19 cellular contexts compared by ENCODE assay signal in the genomic region with DNA sequence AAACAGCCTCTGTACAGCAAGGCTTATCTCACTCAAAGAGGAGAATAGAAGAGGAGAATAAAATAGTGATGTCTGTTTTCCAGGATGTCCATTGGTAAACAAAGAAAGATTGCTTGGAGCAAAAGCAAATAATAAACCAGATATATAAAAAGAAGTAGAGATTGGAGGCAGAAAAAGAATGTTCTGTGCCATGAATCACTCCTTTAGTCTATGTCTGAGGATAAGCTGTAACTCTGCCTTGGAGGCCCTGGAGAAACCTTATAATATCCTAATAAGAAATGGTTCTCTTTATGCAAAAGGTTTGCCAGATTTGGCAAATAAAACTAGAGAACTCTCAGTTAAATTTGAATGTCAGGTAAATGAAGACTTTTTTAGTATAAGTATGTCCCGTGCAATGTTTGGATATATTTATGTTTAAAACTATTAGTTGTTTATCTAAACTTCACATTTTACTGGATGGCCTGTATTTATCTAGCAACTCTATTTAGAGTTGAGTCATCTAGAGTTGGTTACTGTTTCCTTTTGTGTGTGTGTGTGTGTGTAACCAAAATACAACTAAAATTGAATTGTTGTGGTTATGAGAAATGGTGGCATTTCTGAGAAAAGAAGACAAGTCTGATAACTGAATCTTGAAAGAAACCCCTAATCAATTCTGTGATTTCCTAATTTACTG.
"Had no signal": no experiment of that assay in that cellular context is flagged by ENCODE, and none has a peak within 500 bp of the region (broad histone marks: within the 10 kb centered on the region; RNA-seq: fewer than 3 reads in every experiment).

No MANE protein-coding gene starts in this region.

- DNase-seq: activated CD8-positive, alpha-beta memory T cell treated with anti-CD3 and anti-CD28 coated beads for 24 hours; activated CD8-positive, alpha-beta memory T cell treated with anti-CD3 and anti-CD28 coated beads, Interleukin-2, amount 50 U/mL, for 4 hours; activated naive CD4-positive, alpha-beta T cell treated with Interleukin-2 at 50 U/mL for 16 hours; activated naive CD8-positive, alpha-beta T cell treated with anti-CD3 and anti-CD28 coated beads for 36 hours; activated T-cell treated with anti-CD3 and anti-CD28 coated beads, Interleukin-2, amount 50 U/mL, for 4 hours; amygdala; caudate nucleus; effector memory CD8-positive, alpha-beta T cell; heart right ventricle; kidney; lower lobe of right lung; naive thymus-derived CD4-positive, alpha-beta T cell; stimulated activated CD4-positive, alpha-beta T cell treated with anti-CD3 and anti-CD28 coated beads, Interleukin-2, amount 100 ng/mL, for 48 hours; stimulated activated CD8-positive, alpha-beta memory T cell treated with anti-CD3 and anti-CD28 coated beads, Interleukin-4, amount 100 ng/mL, for 48 hours; stimulated activated naive B cell treated with anti-CD40 and anti-IgM and Interleukin-4, amounts not matched to agents 10 μg/mL and 1 μg/mL and 100 μg/mL, for 72 hours; T-cell; trophoblast cell; uterus had no signal

- H3K4me2 ChIP-seq: neural progenitor cell had no signal

- H3K4me3 ChIP-seq: heart right ventricle, lower lobe of right lung, neural progenitor cell, uterus had no signal

- H3K9me3 ChIP-seq: heart right ventricle, lower lobe of right lung, uterus had no signal

- H3K27ac ChIP-seq: heart right ventricle, lower lobe of right lung, neural progenitor cell, uterus had no signal

- H3K36me3 ChIP-seq: heart right ventricle, lower lobe of right lung, neural progenitor cell, uterus had no signal

- H2AFZ ChIP-seq: neural progenitor cell had no signal

- H3K4me1 ChIP-seq: heart right ventricle, lower lobe of right lung, uterus had no signal

- H3K27me3 ChIP-seq: heart right ventricle, neural progenitor cell, uterus had no signal
